Comparison of ENCODE assay signal across 28 cellular contexts in the genomic region with DNA sequence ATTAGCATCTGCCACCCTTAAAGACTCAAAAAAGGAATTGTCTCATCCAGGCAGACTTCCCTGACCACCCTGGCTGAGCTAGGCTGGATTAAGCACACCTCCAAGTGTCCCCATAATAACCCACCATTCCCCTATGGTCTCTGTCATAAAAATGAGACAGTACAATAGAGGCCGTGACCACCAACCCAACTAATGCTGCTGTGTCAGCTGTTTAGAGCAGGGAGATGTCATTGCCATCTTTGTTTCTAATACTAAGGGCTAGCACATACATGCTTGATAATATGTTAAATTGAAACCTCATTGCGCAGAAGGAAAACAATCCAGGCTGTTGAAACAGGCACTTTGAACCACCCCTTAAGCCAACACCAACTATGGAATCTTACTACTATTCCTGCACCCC. TPM values are rescaled to one million over a fixed set of nuclear protein-coding genes. Genes with fewer than 3 reads are reported as not detected.
DNase-seq lines count a peak whose midpoint lies in the region; ATAC-seq, FAIRE-seq and TF ChIP-seq lines count a peak whose summit lies in the region.
"Had no signal": no experiment of that assay in that cellular context is flagged by ENCODE, and none has a peak within 500 bp of the region (broad histone marks: within the 10 kb centered on the region; RNA-seq: fewer than 3 reads in every experiment).

No MANE protein-coding gene starts in this region.

- H3K9me1 ChIP-seq in K562 (ENCODE audit: control insufficient read depth, insufficient read depth, low read length) = no peaks in the 10 kb centered on the region

- FAIRE-seq in HepG2 (lab: Jason Lieb, UNC) = no peak
- no peak for FAIRE-seq in K562 (lab: Jason Lieb, UNC)
- FAIRE-seq: GM12878, GM12892, GM18507, GM19239 had no signal

- H4K20me1 ChIP-seq in HepG2 (ENCODE audit: insufficient read depth, low read length) = no peaks in the 10 kb centered on the region
- H4K20me1 ChIP-seq in K562 (replicated peaks; ENCODE audit: control insufficient read depth, insufficient read depth, low read length) = no peaks in the 10 kb centered on the region; the same call in 1 of the 2 replicates
- H4K20me1 ChIP-seq: BLaER1 had no signal

- H3K27ac ChIP-seq in HepG2 (ENCODE audit: extremely low read length, insufficient read depth, low read length) (no peak overlapping the region), right lobe of liver (no peak overlapping the region), K562 (ENCODE audit: extremely low read depth, low read depth, low read length) (no peak overlapping the region)
- H3K27ac ChIP-seq: 22Rv1, BLaER1 had no signal

- TF ChIP-seq RAD21 in HepG2 (CRISPR knock-in tag; IDR thresholded peaks at IDR 0.05) = no peak
- no peak for TF ChIP-seq RAD21 in K562 (CRISPR knock-in tag; conservative IDR thresholded peaks at IDR 0.05 in 1 of 2, IDR thresholded peaks at IDR 0.05 in 1 of 2)

- H3K4me3 ChIP-seq in HepG2 (replicated peaks in 1 of 3; ENCODE audit: insufficient read depth in 1 of 3, low read depth in 2 of 3, low read length in 3 of 3) = no peak overlapping the region
- no peak overlapping the region for H3K4me3 ChIP-seq in right lobe of liver
- H3K4me3 ChIP-seq in K562 = no peak overlapping the region
- H3K4me3 ChIP-seq: BLaER1, GM12878 had no signal

- CTCF ChIA-PET in HepG2 (lab: Yijun Ruan, JAX; ENCODE audit: low intra/inter-chr PET ratio, low total read pairs) (no interaction called here), K562 (lab: Yijun Ruan, JAX; ENCODE audit: low intra/inter-chr PET ratio) (interaction anchor here (0.7 kb wide), 1 partner anchor 63 kb away, joined by 3 read pairs; no protein-coding TSS in a partner anchor)

- TF ChIP-seq POLR2A in HepG2 (IDR thresholded peaks at IDR 0.05; ENCODE audit: insufficient read depth in 1 of 2, low read depth in 2 of 2, low read length in 2 of 2) = no peak
- TF ChIP-seq POLR2A in right lobe of liver (IDR thresholded peaks at IDR 0.05) = no peak
- TF ChIP-seq POLR2A in K562 (conservative IDR thresholded peaks at IDR 0.05) = no peak

- ATAC-seq in HepG2 (no peak), right lobe of liver (no peak), K562 (no peak), GM19035 (IDR thresholded peaks at IDR 0.05; ENCODE audit: unreplicated experiment) (no peak)
- ATAC-seq: GM12878 had no signal

- H3K4me2 ChIP-seq in HepG2 (ENCODE audit: low read depth, low read length) = no peak overlapping the region
- H3K4me2 ChIP-seq in K562 (ENCODE audit: insufficient read depth, low read length) = no peak overlapping the region
- H3K4me2 ChIP-seq: BLaER1 had no signal

- H3K9ac ChIP-seq in HepG2 (ENCODE audit: insufficient read depth, low read depth, low read length) (no peak overlapping the region), K562 (ENCODE audit: insufficient read depth in 1 of 2, low read depth in 2 of 2, low read length in 2 of 2) (no peak overlapping the region)
- H3K9ac ChIP-seq: BLaER1 had no signal

- no TSS peak for BruUV-seq in HepG2 (replicated peaks; lab: Mats Ljungman, UMichigan)
- no TSS peak for BruUV-seq in K562 (replicated peaks; lab: Mats Ljungman, UMichigan)

- no peaks in the 10 kb centered on the region for H3K4me1 ChIP-seq in HepG2 (ENCODE audit: insufficient read depth, low read length)
- H3K4me1 ChIP-seq in right lobe of liver = no peaks in the 10 kb centered on the region
- no peaks in the 10 kb centered on the region for H3K4me1 ChIP-seq in K562 (replicated peaks in 1 of 2; ENCODE audit: control insufficient read depth in 2 of 2, insufficient read depth in 2 of 2, low read length in 2 of 2)
- H3K4me1 ChIP-seq: BE2C had no signal

- TF ChIP-seq EP300 in HepG2 (IDR thresholded peaks at IDR 0.05; ENCODE audit: low read depth in 2 of 2, low read length in 2 of 2) = no peak
- no peak for TF ChIP-seq EP300 in HepG2 (CRISPR knock-in tag; IDR thresholded peaks at IDR 0.05; ENCODE audit: borderline replicate concordance)
- TF ChIP-seq EP300 in K562 (IDR thresholded peaks at IDR 0.05; ENCODE audit: low read length) = no peak

- in situ Hi-C loops in HepG2 (cut with HindIII; ENCODE audit: extremely low pct_ligation_motif_present, low pct_unique_long_range_greater_than_20kb) (no loop called here), K562 (cut with MboI) (no loop called here)

- H3K36me3 ChIP-seq in HepG2 (replicated peaks in 1 of 2; ENCODE audit: control insufficient read depth in 1 of 2, insufficient read depth in 2 of 2, low read length in 2 of 2) = no peaks in the 10 kb centered on the region
- H3K36me3 ChIP-seq in right lobe of liver = no peaks in the 10 kb centered on the region
- no peaks in the 10 kb centered on the region for H3K36me3 ChIP-seq in K562 (ENCODE audit: control insufficient read depth, insufficient read depth, low read length)
- H3K36me3 ChIP-seq: BE2C, BLaER1 had no signal

- 0 out of 5 replicates have a peak, but pooled peaks cover 0 to 5% of the 10 kb centered on the region in 2 experiments for H3K27me3 ChIP-seq in HepG2 (ENCODE audit: control insufficient read depth in 1 of 2, insufficient read depth in 2 of 2, low read length in 2 of 2)
- H3K27me3 ChIP-seq in right lobe of liver = no peaks in the 10 kb centered on the region
- H3K27me3 ChIP-seq in K562 (ENCODE audit: control insufficient read depth in 2 of 2, insufficient read depth in 2 of 2, low read length in 2 of 2) = no peaks in the 10 kb centered on the region
- H3K27me3 ChIP-seq: BE2C, BLaER1 had no signal

- H2AFZ ChIP-seq in HepG2 (ENCODE audit: low read length) (no peak overlapping the region), K562 (ENCODE audit: low read depth, low read length) (no peak overlapping the region)

- WGBS in HepG2 (ENCODE audit: low lambda C conversion rate) = 34% methylated on average over 2 of the region's 2 CpGs
- WGBS in right lobe of liver (ENCODE audit: insufficient coverage, low coverage, low lambda C conversion rate, missing lambda C conversion rate) = 39% methylated on average over 2 of the region's 2 CpGs
- 0% methylated on average over 1 of the region's 2 CpGs for WGBS in K562 (ENCODE audit: insufficient coverage, low coverage, missing lambda C conversion rate)

- H3K79me2 ChIP-seq in HepG2 (ENCODE audit: insufficient read depth, low read length) = no peaks in the 10 kb centered on the region
- H3K79me2 ChIP-seq in K562 (ENCODE audit: control insufficient read depth, insufficient read depth, low read length) = no peaks in the 10 kb centered on the region

- no peak for DNase-seq in HepG2 (ENCODE audit: low spot score)
- DNase-seq in right lobe of liver = no peak
- no peak for DNase-seq in K562 (ENCODE audit: extremely low read depth in 1 of 4, low spot score in 3 of 4)
- DNase-seq in UCSD-AML1 (lab: John Stamatoyannopoulos, UW; ENCODE audit: unreplicated experiment) = no peak
- DNase-seq: ACHN; BE2C; C1 segment of cervical spinal cord; CD4-positive, alpha-beta memory T cell; CD4-positive, CD25-positive, alpha-beta regulatory T cell; CD8-positive, alpha-beta memory T cell; DMS 273 treated with DMSO at 0.1 percent for 48 hours; DMS53; DMS79; DND-41; EL; GDM1 had no signal

- intact Hi-C loops in HepG2 (cut with micrococcal nuclease; ENCODE audit: unreplicated experiment) (no loop called here), right lobe of liver (cut with DNase I) (no loop called here), K562 (cut with micrococcal nuclease) (no loop called here)

- no peak for TF ChIP-seq CTCF in HepG2 (CRISPR knock-in tag; IDR thresholded peaks at IDR 0.05)
- no peak for TF ChIP-seq CTCF in right lobe of liver (IDR thresholded peaks at IDR 0.05)
- no peak for TF ChIP-seq CTCF in K562 (IDR thresholded peaks at IDR 0.05 in 2 of 3, conservative IDR thresholded peaks at IDR 0.05 in 1 of 3; ENCODE audit: insufficient read depth in 2 of 3, low read depth in 1 of 3, low read length in 3 of 3)

- POLR2A ChIA-PET in HepG2 (lab: Yijun Ruan, JAX) (no interaction called here), K562 (lab: Yijun Ruan, JAX) (no interaction called here)

- H3K9me3 ChIP-seq in HepG2 (ENCODE audit: low read length) = no peaks in the 10 kb centered on the region
- no peaks in the 10 kb centered on the region for H3K9me3 ChIP-seq in right lobe of liver
- H3K9me3 ChIP-seq in K562 (replicated peaks; ENCODE audit: control insufficient read depth, insufficient read depth, low read depth, low read length) = no peaks in the 10 kb centered on the region
- H3K9me3 ChIP-seq: BE2C, BLaER1 had no signal

RNA-seq across cellular contexts. Expression of gene ADAMTS18, which starts 7.2 kb away (rescaled TPM):
- not detected in 2 replicates for total RNA-seq in HepG2 (2016; rRNA removed; fragmentation: Illumina TruSeq; extraction: Trizol)
- total RNA-seq in HepG2 (2016; cell fraction: cytosol; rRNA removed; fragmentation: Illumina TruSeq; extraction: Trizol; ENCODE audit: low read depth) = not detected in 2 replicates
- not detected in 2 replicates for total RNA-seq in HepG2 (2016; cell fraction: insoluble cytoplasmic fraction; rRNA removed; fragmentation: Illumina TruSeq; extraction: Trizol)
- total RNA-seq in HepG2 (2016; cell fraction: membrane; rRNA removed; fragmentation: Illumina TruSeq; extraction: Trizol) = not detected in 2 replicates
- not detected in 2 replicates for total RNA-seq in HepG2 (2016; cell fraction: nucleus; rRNA removed; fragmentation: Illumina TruSeq; extraction: Trizol)
- polyA plus RNA-seq in HepG2 (2011; rRNA removed) = 0.01 TPM in 1 of 2 replicates, not detected in the other
- not detected in 2 replicates for polyA plus RNA-seq in HepG2 (2011; cell fraction: cytosol; rRNA removed)
- not detected in 2 replicates for polyA plus RNA-seq in HepG2 (2011; cell fraction: nucleus; rRNA removed)
- not detected in 2 replicates for polyA plus RNA-seq in HepG2 (2012)
- not detected in 2 replicates for polyA plus RNA-seq in HepG2 (2016; cell fraction: cytosol; fragmentation: Illumina TruSeq; extraction: Trizol; ENCODE audit: low read depth)
- polyA plus RNA-seq in HepG2 (2016; cell fraction: insoluble cytoplasmic fraction; fragmentation: Illumina TruSeq; extraction: Trizol; ENCODE audit: low read depth) = not detected in 2 replicates
- not detected in 2 replicates for polyA plus RNA-seq in HepG2 (2016; cell fraction: membrane; fragmentation: Illumina TruSeq; extraction: Trizol; ENCODE audit: low read depth)
- polyA plus RNA-seq in HepG2 (2016; cell fraction: nucleus; fragmentation: Illumina TruSeq; extraction: Trizol; ENCODE audit: insufficient read depth, low read depth) = not detected in 2 replicates
- not detected in 2 replicates for polyA minus RNA-seq in HepG2 (2011; rRNA and poly(A)+ RNA removed; ENCODE audit: low replicate concordance)
- polyA minus RNA-seq in HepG2 (2011; cell fraction: cytosol; rRNA and poly(A)+ RNA removed) = not detected in 2 replicates
- not detected in 2 replicates for polyA minus RNA-seq in HepG2 (2011; cell fraction: nucleus; rRNA and poly(A)+ RNA removed)
- not detected for total RNA-seq in right lobe of liver
- not detected in 2 replicates for total RNA-seq in K562 (2011; cell fraction: chromatin; rRNA removed; ENCODE audit: low replicate concordance)
- total RNA-seq in K562 (2011; cell fraction: nucleolus; rRNA removed) = not detected in 2 replicates
- not detected in 2 replicates for total RNA-seq in K562 (2011; cell fraction: nucleoplasm; rRNA removed)
- total RNA-seq in K562 (2014; rRNA removed) = not detected in 2 replicates
- not detected in 2 replicates for total RNA-seq in K562 (2014; rRNA removed; fragmentation: Illumina TruSeq; extraction: Trizol)
- total RNA-seq in K562 (2015; rRNA removed; fragmentation: Illumina TruSeq; extraction: Trizol) = not detected in 2 replicates
- total RNA-seq in K562 (2021) = not detected in 2 replicates
- not detected in 2 replicates for polyA plus RNA-seq in K562 (2011; rRNA removed)
- not detected in 2 replicates for polyA plus RNA-seq in K562 (2011; cell fraction: cytosol; rRNA removed)
- not detected in 2 replicates for polyA plus RNA-seq in K562 (2011; cell fraction: nucleus; rRNA removed)
- polyA plus RNA-seq in K562 (2012) = not detected in 2 replicates
- not detected in 2 replicates for polyA plus RNA-seq in K562 (2014; fragmentation: Illumina TruSeq; extraction: Trizol)
- polyA plus RNA-seq in K562 (2014; fragmentation: Nextera tagmentation; extraction: Ambion mirVana) = not detected
- polyA plus RNA-seq in K562 (2014; rRNA removed) = not detected in 2 replicates
- not detected in 2 replicates for polyA minus RNA-seq in K562 (2011; rRNA and poly(A)+ RNA removed)
- polyA minus RNA-seq in K562 (2011; cell fraction: cytosol; rRNA and poly(A)+ RNA removed) = not detected in 2 replicates
- polyA minus RNA-seq in K562 (2011; cell fraction: nucleus; rRNA and poly(A)+ RNA removed) = not detected in 2 replicates
- total RNA-seq: A172; A673; CD4-positive, alpha-beta memory T cell; CD4-positive, CD25-positive, alpha-beta regulatory T cell; CD8-positive, alpha-beta memory T cell; G401; GM12878 had no signal
- polyA plus RNA-seq: AG04450; CD14-positive monocyte; CD4-positive, alpha-beta memory T cell; CD4-positive, CD25-positive, alpha-beta regulatory T cell; CD8-positive, alpha-beta memory T cell; GM12878 had no signal

Comparison
In these comparisons a context has a peak if more than half of its experiments do, and no peak if none do; other contexts are left out.
1. Of the 241 proteins assayed by ChIP-seq in both HepG2 and K562: peak only in HepG2: MAFF and MAFK; only in K562: MAFG; in both: none; in neither: 238.